In genomic region chr2:231786177-231786916, GRCh38 we compare ENCODE assay signal across 8 cellular contexts. TPM values are rescaled to one million over a fixed set of nuclear protein-coding genes. Genes with fewer than 3 reads are reported as not detected.
DNase-seq lines count a peak whose midpoint lies in the region; ATAC-seq and TF ChIP-seq lines count a peak whose summit lies in the region.

TSS of gene COPS7B (plus strand) at chr2:231786445. CDS start at chr2:231788571, 2,126 bp downstream.

- H3K4me3 ChIP-seq in RWPE2 (ENCODE audit: severe bottlenecking) (peak within 1 kb of the TSS; percentile 68), fibroblast of pulmonary artery (replicated peaks; ENCODE audit: low read depth, low read length) (peak within 1 kb of the TSS; percentile 90)

- ATAC-seq in GM21737 (IDR thresholded peaks at IDR 0.05; ENCODE audit: unreplicated experiment): peak; percentile 46
- peak; percentile 69 for ATAC-seq in RWPE2 (ENCODE audit: low read depth)
- peak; percentile 78 to 80 for ATAC-seq in natural killer cell treated with Interleukin-12 subunit alpha and Interleukin-12 subunit beta and Interleukin-15 and Interleukin-18, amount 100 ng/mL, for 72 hours
- peak; percentile 74 for ATAC-seq in stimulated activated naive CD8-positive, alpha-beta T cell treated with anti-CD3 and anti-CD28 coated beads, Interleukin-15, Interleukin-2, amounts not matched to agents 100 U/mL and 50 U/mL, for 24 hours

- H3K9me3 ChIP-seq in RWPE2 (ENCODE audit: severe bottlenecking): no peaks in the 10 kb centered on the region

- TF ChIP-seq CTCF in RWPE2 (IDR thresholded peaks at IDR 0.05; ENCODE audit: poor library complexity, severe bottlenecking) (peak; percentile 60), fibroblast of pulmonary artery (IDR thresholded peaks at IDR 0.05; ENCODE audit: low read length, missing control alignments) (peak; percentile 41)

- DNase-seq in DMS53 treated with DMSO at 0.1 percent for 48 hours (lab: John Stamatoyannopoulos, UW; ENCODE audit: unreplicated experiment) (peak; percentile 30), LHCN-M2 (ENCODE audit: low read depth) (peak; percentile 71), RWPE2 (ENCODE audit: low spot score) (peak; percentile 83), fibroblast of pulmonary artery (ENCODE audit: low read depth) (peak; percentile 84)
- DNase-seq in activated T-helper 2 cell treated with anti-CD3 and anti-CD28 coated beads, Interferon-gamma antibody, Interleukin-2, Interleukin-4, amounts not matched to agents 10 μg/mL and 5 μg/mL and 100 μg/mL, durations not matched to agents 14 hours and 24 hours and 36 hours (ENCODE audit: low spot score): peak; percentile 79
- peak; percentile 88 for DNase-seq in natural killer cell treated with Interleukin-12 subunit alpha and Interleukin-12 subunit beta and Interleukin-15 and Interleukin-18, amount 100 ng/mL, for 72 hours (ENCODE audit: low spot score)
- peak; percentile 87 for DNase-seq in stimulated activated naive CD8-positive, alpha-beta T cell treated with anti-CD3 and anti-CD28 coated beads, Interleukin-15, Interleukin-2, amounts not matched to agents 100 U/mL and 50 U/mL, for 24 hours

- H3K4me1 Mint-ChIP-seq in activated T-helper 2 cell treated with anti-CD3 and anti-CD28 coated beads, Interferon-gamma antibody, Interleukin-2, Interleukin-4, amounts not matched to agents 10 μg/mL and 5 μg/mL and 100 μg/mL, durations not matched to agents 14 hours and 24 hours and 36 hours (ENCODE audit: low read depth): peaks cover 42% of the 10 kb centered on the region
- H3K4me1 Mint-ChIP-seq in natural killer cell treated with Interleukin-12 subunit alpha and Interleukin-12 subunit beta and Interleukin-15 and Interleukin-18, amount 100 ng/mL, for 72 hours (ENCODE audit: low read depth in 2 of 2): peaks cover 45 to 58% of the 10 kb centered on the region in 2 donors

- peak within 1 kb of the TSS; percentile 83 for H3K27ac Mint-ChIP-seq in activated T-helper 2 cell treated with anti-CD3 and anti-CD28 coated beads, Interferon-gamma antibody, Interleukin-2, Interleukin-4, amounts not matched to agents 10 μg/mL and 5 μg/mL and 100 μg/mL, durations not matched to agents 14 hours and 24 hours and 36 hours
- peak within 1 kb of the TSS; percentile 68 to 86 for H3K27ac Mint-ChIP-seq in natural killer cell treated with Interleukin-12 subunit alpha and Interleukin-12 subunit beta and Interleukin-15 and Interleukin-18, amount 100 ng/mL, for 72 hours

- peak within 1 kb of the TSS; percentile 19 for H3K27ac ChIP-seq in RWPE2 (ENCODE audit: poor library complexity, severe bottlenecking)

- peaks cover 5% of the 10 kb centered on the region for H3K4me1 ChIP-seq in RWPE2 (ENCODE audit: insufficient read depth, poor library complexity, severe bottlenecking)

- H3K9me3 Mint-ChIP-seq in activated T-helper 2 cell treated with anti-CD3 and anti-CD28 coated beads, Interferon-gamma antibody, Interleukin-2, Interleukin-4, amounts not matched to agents 10 μg/mL and 5 μg/mL and 100 μg/mL, durations not matched to agents 14 hours and 24 hours and 36 hours: no peaks in the 10 kb centered on the region
- no peaks in the 10 kb centered on the region for H3K9me3 Mint-ChIP-seq in natural killer cell treated with Interleukin-12 subunit alpha and Interleukin-12 subunit beta and Interleukin-15 and Interleukin-18, amount 100 ng/mL, for 72 hours

- H3K36me3 Mint-ChIP-seq in activated T-helper 2 cell treated with anti-CD3 and anti-CD28 coated beads, Interferon-gamma antibody, Interleukin-2, Interleukin-4, amounts not matched to agents 10 μg/mL and 5 μg/mL and 100 μg/mL, durations not matched to agents 14 hours and 24 hours and 36 hours (ENCODE audit: low read depth): peaks cover 29% of the 10 kb centered on the region
- H3K36me3 Mint-ChIP-seq in natural killer cell treated with Interleukin-12 subunit alpha and Interleukin-12 subunit beta and Interleukin-15 and Interleukin-18, amount 100 ng/mL, for 72 hours: peaks cover 13% of the 10 kb centered on the region

- no peaks in the 10 kb centered on the region for H3K27me3 Mint-ChIP-seq in activated T-helper 2 cell treated with anti-CD3 and anti-CD28 coated beads, Interferon-gamma antibody, Interleukin-2, Interleukin-4, amounts not matched to agents 10 μg/mL and 5 μg/mL and 100 μg/mL, durations not matched to agents 14 hours and 24 hours and 36 hours (ENCODE audit: low read depth)
- no peaks in the 10 kb centered on the region for H3K27me3 Mint-ChIP-seq in natural killer cell treated with Interleukin-12 subunit alpha and Interleukin-12 subunit beta and Interleukin-15 and Interleukin-18, amount 100 ng/mL, for 72 hours

- intact Hi-C loops in activated T-helper 2 cell treated with anti-CD3 and anti-CD28 coated beads, Interferon-gamma antibody, Interleukin-2, Interleukin-4, amounts not matched to agents 10 μg/mL and 5 μg/mL and 100 μg/mL, durations not matched to agents 14 hours and 24 hours and 36 hours (cut with micrococcal nuclease): no loop called here

- no peaks in the 10 kb centered on the region for H3K27me3 ChIP-seq in RWPE2 (ENCODE audit: insufficient read depth, poor library complexity, severe bottlenecking)

- H3K4me3 Mint-ChIP-seq in activated T-helper 2 cell treated with anti-CD3 and anti-CD28 coated beads, Interferon-gamma antibody, Interleukin-2, Interleukin-4, amounts not matched to agents 10 μg/mL and 5 μg/mL and 100 μg/mL, durations not matched to agents 14 hours and 24 hours and 36 hours (ENCODE audit: low read depth): peak within 1 kb of the TSS; percentile 97
- peak within 1 kb of the TSS; percentile 95 for H3K4me3 Mint-ChIP-seq in natural killer cell treated with Interleukin-12 subunit alpha and Interleukin-12 subunit beta and Interleukin-15 and Interleukin-18, amount 100 ng/mL, for 72 hours

- H3K36me3 ChIP-seq in RWPE2 (ENCODE audit: low read depth): peaks cover 29% of the 10 kb centered on the region

RNA-seq across cellular contexts. Expression of gene COPS7B, which starts in this region (rescaled TPM):
- 20.8 and 22.1 TPM in 2 replicates for total RNA-seq in LHCN-M2 (2014; rRNA removed)
- 24.2 TPM for polyA plus RNA-seq in LHCN-M2 (2012)
- total RNA-seq in activated T-helper 2 cell treated with anti-CD3 and anti-CD28 coated beads, Interferon-gamma antibody, Interleukin-2, Interleukin-4, amounts not matched to agents 10 μg/mL and 5 μg/mL and 100 μg/mL, durations not matched to agents 14 hours and 24 hours and 36 hours: 62.1 and 66.0 TPM in 2 replicates
- total RNA-seq in natural killer cell treated with Interleukin-12 subunit alpha and Interleukin-12 subunit beta and Interleukin-15 and Interleukin-18, amount 100 ng/mL, for 72 hours: 10 to 100 TPM; 35.9 to 62.5 TPM

Comparison
In these comparisons a context has a peak if more than half of its experiments do, and no peak if none do; other contexts are left out.
1. Peak in every context shown above with its lines: DNase-seq, ATAC-seq, H3K4me3 ChIP-seq and H3K27ac ChIP-seq.
2. DNase-seq: peak in every context shown above with its lines; median percentile 88 in natural killer cell treated with Interleukin-12 subunit alpha and Interleukin-12 subunit beta and Interleukin-15 and Interleukin-18, amount 100 ng/mL, for 72 hours; 87 in stimulated activated naive CD8-positive, alpha-beta T cell treated with anti-CD3 and anti-CD28 coated beads, Interleukin-15, Interleukin-2, amounts not matched to agents 100 U/mL and 50 U/mL, for 24 hours; 84 in fibroblast of pulmonary artery; 83 in RWPE2; 79 in activated T-helper 2 cell treated with anti-CD3 and anti-CD28 coated beads, Interferon-gamma antibody, Interleukin-2, Interleukin-4, amounts not matched to agents 10 μg/mL and 5 μg/mL and 100 μg/mL, durations not matched to agents 14 hours and 24 hours and 36 hours; 71 in LHCN-M2; 30 in DMS53 treated with DMSO at 0.1 percent for 48 hours.